Comparison of ENCODE assay signal across 28 cellular contexts in genomic region chr22:23555118-23555517, GRCh38. TPM values are rescaled to one million over a fixed set of nuclear protein-coding genes. Genes with fewer than 3 reads are reported as not detected.
"Had no signal": no experiment of that assay in that cellular context is flagged by ENCODE, and none has a peak within 500 bp of the region (broad histone marks: within the 10 kb centered on the region; RNA-seq: fewer than 3 reads in every experiment).

No MANE protein-coding gene starts in this region.

- H3K4me3 ChIP-seq: esophagus squamous epithelium, lung, ovary, psoas muscle, sigmoid colon, thoracic aorta, tibial nerve, upper lobe of left lung, uterus had no signal

- H3K9me3 Mint-ChIP-seq: effector memory CD8-positive, alpha-beta T cell; nephron progenitor cell; stimulated activated memory B cell treated with anti-CD40 and anti-IgM and Interleukin-4, amounts not matched to agents 10 μg/mL and 1 μg/mL and 100 μg/mL, for 72 hours had no signal

- H3K9me3 ChIP-seq: esophagus squamous epithelium, ovary, psoas muscle, sigmoid colon, thoracic aorta, tibial nerve, upper lobe of left lung, uterus had no signal

- H3K4me3 Mint-ChIP-seq: effector memory CD8-positive, alpha-beta T cell; naive thymus-derived CD4-positive, alpha-beta T cell; nephron progenitor cell; stimulated activated memory B cell treated with anti-CD40 and anti-IgM and Interleukin-4, amounts not matched to agents 10 μg/mL and 1 μg/mL and 100 μg/mL, for 72 hours had no signal

- H3K27me3 ChIP-seq: ovary, upper lobe of left lung, uterus had no signal

- DNase-seq: cortex of kidney; effector memory CD8-positive, alpha-beta T cell; erythroblast; esophagus squamous epithelium; foreskin melanocyte; mesenchymal stem cell; midbrain; naive thymus-derived CD4-positive, alpha-beta T cell; nephron progenitor cell; occipital lobe; ovary; psoas muscle; right cardiac atrium; stimulated activated CD4-positive, alpha-beta T cell treated with anti-CD3 and anti-CD28 coated beads, Interleukin-4, amount 100 ng/mL, for 4 hours; stimulated activated naive CD8-positive, alpha-beta T cell treated with anti-CD3 and anti-CD28 coated beads, Interleukin-15, Interleukin-2, amounts not matched to agents 100 U/mL and 50 U/mL, for 24 hours; substantia nigra; upper lobe of left lung; uterus had no signal

- H3K36me3 ChIP-seq: esophagus squamous epithelium, ovary, sigmoid colon, thoracic aorta, tibial nerve, upper lobe of left lung, uterus had no signal

- H3K4me1 Mint-ChIP-seq: naive thymus-derived CD4-positive, alpha-beta T cell; nephron progenitor cell; stimulated activated memory B cell treated with anti-CD40 and anti-IgM and Interleukin-4, amounts not matched to agents 10 μg/mL and 1 μg/mL and 100 μg/mL, for 72 hours had no signal

- H3K36me3 Mint-ChIP-seq: naive thymus-derived CD4-positive, alpha-beta T cell; stimulated activated memory B cell treated with anti-CD40 and anti-IgM and Interleukin-4, amounts not matched to agents 10 μg/mL and 1 μg/mL and 100 μg/mL, for 72 hours had no signal

- H3K4me1 ChIP-seq: esophagus squamous epithelium, psoas muscle, sigmoid colon, tibial nerve, upper lobe of left lung, uterus had no signal

- H3K27ac ChIP-seq: esophagus squamous epithelium, ovary, psoas muscle, sigmoid colon, thoracic aorta, tibial nerve, upper lobe of left lung, uterus had no signal

- H3K27ac Mint-ChIP-seq: effector memory CD8-positive, alpha-beta T cell; naive thymus-derived CD4-positive, alpha-beta T cell; nephron progenitor cell; stimulated activated memory B cell treated with anti-CD40 and anti-IgM and Interleukin-4, amounts not matched to agents 10 μg/mL and 1 μg/mL and 100 μg/mL, for 72 hours had no signal

RNA-seq across cellular contexts. Expression of gene IGLL1, which starts 25.0 kb away (rescaled TPM):
- total RNA-seq: dermis microvascular lymphatic vessel endothelial cell, esophagus squamous epithelium, left lobe of liver, mucosa of gallbladder, occipital lobe, psoas muscle, renal cortical epithelial cell, right cardiac atrium, sigmoid colon, skeletal muscle tissue, thoracic aorta, tibial nerve, upper lobe of left lung had no signal
